1 cellular context compared by ENCODE assay signal in genomic region chr5:73280821-73281746, GRCh38.
TF ChIP-seq lines count a peak whose summit lies in the region.

No MANE protein-coding gene starts in this region.

TF ChIP-seq in HEK293, 187 proteins besides CTCF, POLR2A, EP300 and RAD21 (continued from another document and continues in another):
- TF ChIP-seq PRDM4 (tag by site-specific recombination; IDR thresholded peaks at IDR 0.05) (peak; percentile 57), BCL11A (tag by site-specific recombination; IDR thresholded peaks at IDR 0.05; ENCODE audit: low read depth) (peak; percentile 78), ZBTB8A (tag by site-specific recombination; IDR thresholded peaks at IDR 0.05) (peak; percentile 64), ZFP3 (tag by site-specific recombination; IDR thresholded peaks at IDR 0.05; ENCODE audit: low read depth) (no peak), TSHZ1 (tag by site-specific recombination; IDR thresholded peaks at IDR 0.05; ENCODE audit: borderline replicate concordance) (peak; percentile 63; the same call in 1 of the 2 replicates), IKZF3 (tag by site-specific recombination; IDR thresholded peaks at IDR 0.05) (peak; percentile 94), ZNF791 (tag by site-specific recombination; IDR thresholded peaks at IDR 0.05) (no peak), ZNF221 (tag by site-specific recombination; IDR thresholded peaks at IDR 0.05; ENCODE audit: borderline replicate concordance) (no peak), MYNN (tag by site-specific recombination; IDR thresholded peaks at IDR 0.05; ENCODE audit: borderline replicate concordance) (no peak), PRDM6 (tag by site-specific recombination; IDR thresholded peaks at IDR 0.05) (peak; percentile 96), ZNF707 (tag by site-specific recombination; IDR thresholded peaks at IDR 0.05) (no peak), ZNF660 (tag by site-specific recombination; IDR thresholded peaks at IDR 0.05) (peak; percentile 89), ZNF350 (tag by site-specific recombination; IDR thresholded peaks at IDR 0.05) (no peak), ZNF830 (tag by site-specific recombination; IDR thresholded peaks at IDR 0.05; ENCODE audit: low read depth) (no peak), ZNF184 (tag by site-specific recombination; IDR thresholded peaks at IDR 0.05) (peak; percentile 65; the same call in 1 of the 2 replicates), ZBTB20 (tag by site-specific recombination; IDR thresholded peaks at IDR 0.05) (peak; percentile 74), ZSCAN30 (tag by site-specific recombination; IDR thresholded peaks at IDR 0.05) (peak; percentile 37; the same call in 1 of the 2 replicates), ZBTB1 (tag by site-specific recombination; IDR thresholded peaks at IDR 0.05) (0 out of 2 replicates have a peak, but pooled peaks have one; percentile 45), ZNF658 (tag by site-specific recombination; IDR thresholded peaks at IDR 0.05) (no peak), ZNF580 (tag by site-specific recombination; IDR thresholded peaks at IDR 0.05) (peak; percentile 77), ZNF335 (tag by site-specific recombination; conservative IDR thresholded peaks at IDR 0.05) (peak; percentile 73), ZNF639 (tag by site-specific recombination; IDR thresholded peaks at IDR 0.05) (no peak), KLF17 (tag by site-specific recombination; IDR thresholded peaks at IDR 0.05) (no peak), ZNF19 (tag by site-specific recombination; IDR thresholded peaks at IDR 0.05; ENCODE audit: low read depth) (no peak), TRIM28 (IDR thresholded peaks at IDR 0.05; ENCODE audit: borderline replicate concordance, low read length) (no peak; the same call in 1 of the 2 replicates), ZNF596 (tag by site-specific recombination; IDR thresholded peaks at IDR 0.05) (no peak), GLIS2 (tag by site-specific recombination; IDR thresholded peaks at IDR 0.05) (0 out of 2 replicates have a peak, but pooled peaks have one; percentile 30), PRDM10 (tag by site-specific recombination; IDR thresholded peaks at IDR 0.05) (peak; percentile 99), INSM2 (tag by site-specific recombination; IDR thresholded peaks at IDR 0.05) (no peak), ZBTB11 (tag by site-specific recombination; conservative IDR thresholded peaks at IDR 0.05; ENCODE audit: low read depth) (no peak), ZNF211 (tag by site-specific recombination; IDR thresholded peaks at IDR 0.05; ENCODE audit: low read depth) (no peak), ZNF747 (tag by site-specific recombination; IDR thresholded peaks at IDR 0.05) (no peak), SP7 (tag by site-specific recombination; IDR thresholded peaks at IDR 0.05) (peak; percentile 95), ZNF138 (tag by site-specific recombination; IDR thresholded peaks at IDR 0.05; ENCODE audit: borderline replicate concordance) (no peak), GLI2 (tag by site-specific recombination; IDR thresholded peaks at IDR 0.05; ENCODE audit: borderline replicate concordance, low read depth) (peak; percentile 20; the same call in 1 of the 2 replicates), ZNF146 (tag by site-specific recombination; IDR thresholded peaks at IDR 0.05) (no peak), ZNF404 (tag by site-specific recombination; IDR thresholded peaks at IDR 0.05) (no peak)
